20 cellular contexts compared by ENCODE assay signal in the genomic region with DNA sequence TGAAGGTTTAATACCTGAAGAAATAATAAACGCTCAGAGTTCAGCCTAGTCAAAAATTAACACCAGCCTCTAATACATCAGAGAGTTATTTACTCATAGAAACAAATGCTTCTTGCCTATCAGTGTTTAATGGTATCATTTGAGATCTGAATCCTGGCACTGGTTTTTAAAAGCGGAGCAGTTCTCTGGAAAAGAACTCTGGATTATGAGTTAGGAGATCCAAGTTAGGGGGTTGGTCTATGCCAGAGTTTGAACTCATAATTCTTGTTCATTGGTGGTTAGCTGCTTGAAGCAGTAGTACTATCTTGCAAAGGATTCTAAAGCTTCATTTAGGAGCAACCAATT. TPM values are rescaled to one million over a fixed set of nuclear protein-coding genes. Genes with fewer than 3 reads are reported as not detected.
DNase-seq lines count a peak whose midpoint lies in the region; ATAC-seq and TF ChIP-seq lines count a peak whose summit lies in the region.
"Had no signal": no experiment of that assay in that cellular context is flagged by ENCODE, and none has a peak within 500 bp of the region (broad histone marks: within the 10 kb centered on the region; RNA-seq: fewer than 3 reads in every experiment).

No MANE protein-coding gene starts in this region.

- ATAC-seq in activated naive CD4-positive, alpha-beta T cell treated with anti-CD3 and anti-CD28 coated beads, Interleukin-2, amount 50 U/mL, for 72 hours = no peak
- ATAC-seq in Panc1 (no peak), body of pancreas (no peak)
- ATAC-seq in stimulated activated naive CD8-positive, alpha-beta T cell treated with anti-CD3 and anti-CD28 coated beads, Interleukin-15, amount 100 ng/mL, for 72 hours = no peak
- ATAC-seq: left cardiac atrium had no signal

- CTCF ChIA-PET in activated naive CD4-positive, alpha-beta T cell treated with anti-CD3 and anti-CD28 coated beads for 36 hours (lab: Charles Lee) = interaction anchor here (0.7 to 1.9 kb wide), 4 partner anchors 14 to 460 kb away, joined by 3 to 7 read pairs (median 3); no protein-coding TSS in a partner anchor
- CTCF ChIA-PET in Panc1 (lab: Charles Lee) = no interaction called here

- intact Hi-C loops in activated naive CD4-positive, alpha-beta T cell treated with anti-CD3 and anti-CD28 coated beads for 36 hours (cut with micrococcal nuclease) = loop anchor here (2.0 kb wide), 2 partner anchors 15 to 67 kb away; a partner anchor contains a TSS
- intact Hi-C loops in Panc1 (cut with micrococcal nuclease; ENCODE audit: unreplicated experiment) = no loop called here
- intact Hi-C loops in body of pancreas (cut with DNase I) = no loop called here

- no peaks in the 10 kb centered on the region for H3K9me3 Mint-ChIP-seq in activated naive CD4-positive, alpha-beta T cell treated with anti-CD3 and anti-CD28 coated beads for 36 hours
- no peaks in the 10 kb centered on the region for H3K9me3 Mint-ChIP-seq in activated naive CD4-positive, alpha-beta T cell treated with anti-CD3 and anti-CD28 coated beads, Interleukin-2, amount 50 U/mL, for 72 hours
- no peaks in the 10 kb centered on the region for H3K9me3 Mint-ChIP-seq in stimulated activated naive CD8-positive, alpha-beta T cell treated with anti-CD3 and anti-CD28 coated beads, Interleukin-15, amount 100 ng/mL, for 72 hours

- H3K4me1 ChIP-seq in Panc1 (ENCODE audit: control insufficient read depth, insufficient read depth, low read length) (peaks cover 12% of the 10 kb centered on the region), endocrine pancreas (ENCODE audit: control insufficient read depth, insufficient read depth, low read length) (peaks cover 10% of the 10 kb centered on the region), body of pancreas (peaks cover 69% of the 10 kb centered on the region)

- H3K27me3 ChIP-seq in Panc1 (ENCODE audit: control insufficient read depth, insufficient read depth, low read length) = no peaks in the 10 kb centered on the region
- H3K27me3 ChIP-seq in endocrine pancreas (ENCODE audit: control insufficient read depth, insufficient read depth, low read length) = no peaks in the 10 kb centered on the region
- no peaks in the 10 kb centered on the region for H3K27me3 ChIP-seq in body of pancreas
- H3K27me3 ChIP-seq: esophagus squamous epithelium had no signal

- no peak for DNase-seq in activated naive CD4-positive, alpha-beta T cell treated with anti-CD3 and anti-CD28 coated beads for 36 hours
- DNase-seq in activated naive CD4-positive, alpha-beta T cell treated with anti-CD3 and anti-CD28 coated beads, Interleukin-2, amount 50 U/mL, for 72 hours (ENCODE audit: low spot score in 2 of 2) = no peak
- DNase-seq in Panc1 (ENCODE audit: low read depth, low spot score) = no peak
- DNase-seq in stimulated activated naive CD8-positive, alpha-beta T cell treated with anti-CD3 and anti-CD28 coated beads, Interleukin-15, amount 100 ng/mL, for 72 hours = no peak
- no peak for DNase-seq in DMS 273 (lab: John Stamatoyannopoulos, UW; ENCODE audit: unreplicated experiment)
- no peak for DNase-seq in DMS79 treated with DMSO at 0.1 percent for 48 hours (lab: John Stamatoyannopoulos, UW)
- DNase-seq in body of pancreas = no peak
- DNase-seq: activated CD4-positive, alpha-beta T cell treated with anti-CD3 and anti-CD28 coated beads for 4 hours; caudate nucleus; EL; esophagus squamous epithelium; GOT3; left cardiac atrium; NCI-H1105; NCI-H2081 treated with DMSO at 0.1 percent for 48 hours; NCI-H446 treated with DMSO at 0.1 percent for 48 hours; posterior cingulate gyrus; stimulated activated CD4-positive, alpha-beta T cell treated with anti-CD3 and anti-CD28 coated beads, Interleukin-4, amount 100 ng/mL, for 4 hours had no signal

- no peak overlapping the region for H3K9ac ChIP-seq in endocrine pancreas (ENCODE audit: control insufficient read depth, insufficient read depth, low read length)

- H3K27me3 Mint-ChIP-seq in activated naive CD4-positive, alpha-beta T cell treated with anti-CD3 and anti-CD28 coated beads for 36 hours (ENCODE audit: low read depth) = no peaks in the 10 kb centered on the region
- H3K27me3 Mint-ChIP-seq in stimulated activated naive CD8-positive, alpha-beta T cell treated with anti-CD3 and anti-CD28 coated beads, Interleukin-15, amount 100 ng/mL, for 72 hours = no peaks in the 10 kb centered on the region

- TSS peak; percentile 55 for BruUV-seq in Panc1 (replicated peaks; lab: Mats Ljungman, UMichigan)

- in situ Hi-C loops in Panc1 (cut with HindIII; ENCODE audit: low pct_unique_long_range_greater_than_20kb, low sequenced_read_pairs) = no loop called here

- H3K36me3 Mint-ChIP-seq in activated naive CD4-positive, alpha-beta T cell treated with anti-CD3 and anti-CD28 coated beads for 36 hours (ENCODE audit: low read depth) = peaks cover 1% of the 10 kb centered on the region
- no peaks in the 10 kb centered on the region for H3K36me3 Mint-ChIP-seq in activated naive CD4-positive, alpha-beta T cell treated with anti-CD3 and anti-CD28 coated beads, Interleukin-2, amount 50 U/mL, for 72 hours

- TF ChIP-seq CTCF in Panc1 (IDR thresholded peaks at IDR 0.05) = no peak
- no peak for TF ChIP-seq CTCF in body of pancreas (IDR thresholded peaks at IDR 0.05)

- peak overlapping the region; percentile 73 for H3K27ac Mint-ChIP-seq in activated naive CD4-positive, alpha-beta T cell treated with anti-CD3 and anti-CD28 coated beads for 36 hours
- peak overlapping the region in 1 of 2 donors; percentile 39 for H3K27ac Mint-ChIP-seq in activated naive CD4-positive, alpha-beta T cell treated with anti-CD3 and anti-CD28 coated beads, Interleukin-2, amount 50 U/mL, for 72 hours
- peak overlapping the region; percentile 67 to 93 for H3K27ac Mint-ChIP-seq in stimulated activated naive CD8-positive, alpha-beta T cell treated with anti-CD3 and anti-CD28 coated beads, Interleukin-15, amount 100 ng/mL, for 72 hours

- H3K9me3 ChIP-seq in Panc1 (ENCODE audit: control insufficient read depth, insufficient read depth, low read depth, low read length) = peaks cover 5% of the 10 kb centered on the region; the same call in 1 of the 2 replicates
- no peaks in the 10 kb centered on the region for H3K9me3 ChIP-seq in endocrine pancreas (ENCODE audit: control insufficient read depth, low read length)
- H3K9me3 ChIP-seq in body of pancreas = no peaks in the 10 kb centered on the region
- H3K9me3 ChIP-seq: esophagus squamous epithelium had no signal

- peak overlapping the region; percentile 12 for H3K4me3 Mint-ChIP-seq in activated naive CD4-positive, alpha-beta T cell treated with anti-CD3 and anti-CD28 coated beads for 36 hours
- peak overlapping the region; percentile 61 to 69 for H3K4me3 Mint-ChIP-seq in stimulated activated naive CD8-positive, alpha-beta T cell treated with anti-CD3 and anti-CD28 coated beads, Interleukin-15, amount 100 ng/mL, for 72 hours

- H3K4me3 ChIP-seq in Panc1 (ENCODE audit: low read depth in 2 of 2, low read length in 2 of 2) = no peak overlapping the region
- peak overlapping the region; percentile 10 for H3K4me3 ChIP-seq in endocrine pancreas (ENCODE audit: control insufficient read depth, insufficient read depth, low read length)
- H3K4me3 ChIP-seq in body of pancreas = no peak overlapping the region
- H3K4me3 ChIP-seq: esophagus squamous epithelium, SK-N-MC had no signal

- H3K27ac ChIP-seq in Panc1 (ENCODE audit: low read length) (no peak overlapping the region), body of pancreas (peak overlapping the region in 1 of 4 donors; percentile 61)
- H3K27ac ChIP-seq: esophagus squamous epithelium, SK-N-MC had no signal

- POLR2A ChIA-PET in Panc1 (lab: Charles Lee) = no interaction called here

- WGBS in body of pancreas, 2 donors = 6 to 23% methylated on average over 2 of the region's 2 CpGs

- H3K36me3 ChIP-seq in Panc1 (ENCODE audit: control insufficient read depth, insufficient read depth, low read length) = no peaks in the 10 kb centered on the region
- no peaks in the 10 kb centered on the region for H3K36me3 ChIP-seq in endocrine pancreas (ENCODE audit: control insufficient read depth, insufficient read depth, low read length)
- no peaks in the 10 kb centered on the region for H3K36me3 ChIP-seq in body of pancreas (replicated peaks in 1 of 2; ENCODE audit: insufficient read depth in 1 of 2, low read depth in 2 of 2)
- H3K36me3 ChIP-seq: esophagus squamous epithelium had no signal

- H3K4me1 Mint-ChIP-seq in activated naive CD4-positive, alpha-beta T cell treated with anti-CD3 and anti-CD28 coated beads for 36 hours (ENCODE audit: low read depth) = peaks cover 58% of the 10 kb centered on the region
- peaks cover 74% of the 10 kb centered on the region for H3K4me1 Mint-ChIP-seq in stimulated activated naive CD8-positive, alpha-beta T cell treated with anti-CD3 and anti-CD28 coated beads, Interleukin-15, amount 100 ng/mL, for 72 hours

- TF ChIP-seq POLR2A in body of pancreas (IDR thresholded peaks at IDR 0.05) = no peak

RNA-seq across cellular contexts. Expression of a gene that starts 28.5 kb away (rescaled TPM):
- 10 to 100 TPM; 39.9 to 43.8 TPM for total RNA-seq in activated naive CD4-positive, alpha-beta T cell treated with anti-CD3 and anti-CD28 coated beads for 36 hours
- total RNA-seq in activated naive CD4-positive, alpha-beta T cell treated with anti-CD3 and anti-CD28 coated beads, Interleukin-2, amount 50 U/mL, for 72 hours = 10 to 100 TPM; 58.4 to 65.7 TPM
- 37.5 TPM for total RNA-seq in Panc1 (2021; ENCODE audit: unreplicated experiment)
- polyA plus RNA-seq in Panc1 (2012; ENCODE audit: insufficient read length) = 17.7 TPM
- total RNA-seq in body of pancreas = 10 to 100 TPM; 27.7 to 35.3 TPM

RNA-seq across cellular contexts. Expression of a gene that starts 28.9 kb away (rescaled TPM):
- 10 to 100 TPM; 35.3 to 36.9 TPM for total RNA-seq in activated naive CD4-positive, alpha-beta T cell treated with anti-CD3 and anti-CD28 coated beads for 36 hours
- total RNA-seq in activated naive CD4-positive, alpha-beta T cell treated with anti-CD3 and anti-CD28 coated beads, Interleukin-2, amount 50 U/mL, for 72 hours = 10 to 100 TPM; 33.6 to 36.1 TPM
- total RNA-seq in Panc1 (2021; ENCODE audit: unreplicated experiment) (60.6 TPM), body of pancreas (10 to 100 TPM; 11.9 to 15.3 TPM)
- polyA plus RNA-seq in Panc1 (2012; ENCODE audit: insufficient read length) = 35.4 TPM
